In the genomic region with DNA sequence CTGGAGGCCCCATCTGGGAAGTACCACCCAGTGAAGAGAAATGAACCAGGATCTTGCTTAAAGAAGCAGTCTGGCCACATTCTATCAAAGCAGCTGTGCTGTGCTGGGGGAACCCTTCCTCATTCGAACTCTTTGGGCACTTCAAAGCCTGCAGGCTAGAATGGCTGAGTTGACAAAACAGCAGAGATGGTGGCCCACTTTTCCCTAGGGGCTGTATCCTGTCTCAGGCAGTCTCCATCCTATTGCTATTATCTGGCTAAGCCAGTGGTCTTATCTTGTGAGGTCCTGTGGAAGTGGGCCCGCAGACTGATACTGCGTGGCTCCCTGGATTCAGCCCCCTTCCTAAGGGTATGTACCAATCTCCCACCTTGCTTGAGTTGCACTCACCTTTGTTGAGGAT, we compare ENCODE assay signal across 14 cellular contexts.
DNase-seq lines count a peak whose midpoint lies in the region; ATAC-seq and FAIRE-seq lines count a peak whose summit lies in the region.
"Had no signal": no experiment of that assay in that cellular context is flagged by ENCODE, and none has a peak within 500 bp of the region (broad histone marks: within the 10 kb centered on the region; RNA-seq: fewer than 3 reads in every experiment).

No MANE protein-coding gene starts in this region.

- peaks cover 8% of the 10 kb centered on the region for H3K36me3 Mint-ChIP-seq in activated CD4-positive, alpha-beta T cell treated with anti-CD3 and anti-CD28 coated beads for 36 hours (ENCODE audit: low read depth)
- peaks cover 56% of the 10 kb centered on the region for H3K36me3 Mint-ChIP-seq in activated CD8-positive, alpha-beta T cell treated with anti-CD3 and anti-CD28 coated beads, Interleukin-2, amount 10 ng/mL, durations not matched to agents 7 days and 5 days (ENCODE audit: low read depth)
- peaks cover 0 to 4% of the 10 kb centered on the region in 2 donors for H3K36me3 Mint-ChIP-seq in naive B cell

- no peak overlapping the region for H3K4me3 Mint-ChIP-seq in activated CD4-positive, alpha-beta T cell treated with anti-CD3 and anti-CD28 coated beads for 36 hours
- peak overlapping the region; percentile 65 for H3K4me3 Mint-ChIP-seq in activated CD8-positive, alpha-beta T cell treated with anti-CD3 and anti-CD28 coated beads, Interleukin-2, amount 10 ng/mL, durations not matched to agents 7 days and 5 days
- H3K4me3 Mint-ChIP-seq in naive B cell = peak overlapping the region in 5 of 8 donors; percentile 32 to 81 (median 67)
- H3K4me3 Mint-ChIP-seq: nephron had no signal

- no peak for DNase-seq in activated CD4-positive, alpha-beta T cell treated with anti-CD3 and anti-CD28 coated beads for 36 hours
- DNase-seq in activated CD4-positive, alpha-beta T cell treated with anti-CD3 and anti-CD28 coated beads for 4 hours = no peak
- no peak for DNase-seq in GM19239 (ENCODE audit: insufficient read length, low spot score)
- DNase-seq in activated CD8-positive, alpha-beta T cell treated with anti-CD3 and anti-CD28 coated beads, Interleukin-2, amount 10 ng/mL, durations not matched to agents 7 days and 5 days = no peak
- DNase-seq in naive B cell = no peak
- DNase-seq in inferior parietal cortex (ENCODE audit: extremely low spot score) = no peak
- DNase-seq in NCI-H1417 treated with DMSO at 0.1 percent for 48 hours (lab: John Stamatoyannopoulos, UW) = no peak
- no peak for DNase-seq in NCI-H524 (lab: John Stamatoyannopoulos, UW)
- DNase-seq: caudate nucleus, heart left ventricle, islet precursor cell, NCI-H1048, NCI-H774 had no signal

- H3K9me3 Mint-ChIP-seq in activated CD4-positive, alpha-beta T cell treated with anti-CD3 and anti-CD28 coated beads for 36 hours (ENCODE audit: low read depth) = no peaks in the 10 kb centered on the region
- H3K9me3 Mint-ChIP-seq in activated CD8-positive, alpha-beta T cell treated with anti-CD3 and anti-CD28 coated beads, Interleukin-2, amount 10 ng/mL, durations not matched to agents 7 days and 5 days (ENCODE audit: insufficient read depth) = peaks cover 13% of the 10 kb centered on the region
- H3K9me3 Mint-ChIP-seq in naive B cell = peaks cover 0 to 13% (median 3%) of the 10 kb centered on the region in 7 donors

- H3K27ac Mint-ChIP-seq in activated CD4-positive, alpha-beta T cell treated with anti-CD3 and anti-CD28 coated beads for 36 hours = peak overlapping the region; percentile 76
- peak overlapping the region; percentile 92 for H3K27ac Mint-ChIP-seq in activated CD8-positive, alpha-beta T cell treated with anti-CD3 and anti-CD28 coated beads, Interleukin-2, amount 10 ng/mL, durations not matched to agents 7 days and 5 days
- peak overlapping the region in 1 of 6 donors; percentile 36 for H3K27ac Mint-ChIP-seq in naive B cell
- H3K27ac Mint-ChIP-seq: nephron had no signal

- ATAC-seq in activated CD4-positive, alpha-beta T cell treated with anti-CD3 and anti-CD28 coated beads for 36 hours = no peak
- ATAC-seq in activated CD8-positive, alpha-beta T cell treated with anti-CD3 and anti-CD28 coated beads, Interleukin-2, amount 10 ng/mL, durations not matched to agents 7 days and 5 days = no peak
- no peak for ATAC-seq in naive B cell (ENCODE audit: low read depth in 2 of 2)
- ATAC-seq: heart left ventricle had no signal

- FAIRE-seq in GM19239 (lab: Jason Lieb, UNC) = peak; percentile 83

- H3K4me1 Mint-ChIP-seq in activated CD4-positive, alpha-beta T cell treated with anti-CD3 and anti-CD28 coated beads for 36 hours = peaks cover 52% of the 10 kb centered on the region
- peaks cover 72% of the 10 kb centered on the region for H3K4me1 Mint-ChIP-seq in activated CD8-positive, alpha-beta T cell treated with anti-CD3 and anti-CD28 coated beads, Interleukin-2, amount 10 ng/mL, durations not matched to agents 7 days and 5 days (ENCODE audit: low read depth)
- peaks cover 41 to 52% (median 48%) of the 10 kb centered on the region in 3 donors for H3K4me1 Mint-ChIP-seq in naive B cell

- POLR2A ChIA-PET in activated CD4-positive, alpha-beta T cell treated with anti-CD3 and anti-CD28 coated beads for 36 hours (lab: Charles Lee) = no interaction called here
- POLR2A ChIA-PET in activated CD8-positive, alpha-beta T cell treated with anti-CD3 and anti-CD28 coated beads, Interleukin-2, amount 10 ng/mL, durations not matched to agents 7 days and 5 days (lab: Charles Lee) = no interaction called here

- intact Hi-C loops in activated CD4-positive, alpha-beta T cell treated with anti-CD3 and anti-CD28 coated beads for 36 hours (cut with DNase I, micrococcal nuclease) = loop anchor here in 1 of 2 experiments (10.0 kb wide), 1 partner anchor 171 kb away; no protein-coding TSS in a partner anchor

- H3K27me3 Mint-ChIP-seq in activated CD4-positive, alpha-beta T cell treated with anti-CD3 and anti-CD28 coated beads for 36 hours = no peaks in the 10 kb centered on the region
- H3K27me3 Mint-ChIP-seq in activated CD8-positive, alpha-beta T cell treated with anti-CD3 and anti-CD28 coated beads, Interleukin-2, amount 10 ng/mL, durations not matched to agents 7 days and 5 days (ENCODE audit: low read depth) = no peaks in the 10 kb centered on the region
- H3K27me3 Mint-ChIP-seq in naive B cell = peaks cover 0 to 32% (median 0%) of the 10 kb centered on the region in 3 donors

- CTCF ChIA-PET in activated CD4-positive, alpha-beta T cell treated with anti-CD3 and anti-CD28 coated beads for 36 hours (lab: Charles Lee) = interaction anchor here (0.6 to 1.0 kb wide), 2 partner anchors 56 to 200 kb away, joined by 3 read pairs; no protein-coding TSS in a partner anchor
- CTCF ChIA-PET in activated CD8-positive, alpha-beta T cell treated with anti-CD3 and anti-CD28 coated beads, Interleukin-2, amount 10 ng/mL, durations not matched to agents 7 days and 5 days (lab: Charles Lee) = no interaction called here
